ENCODE assay signal across 8 cellular contexts in genomic region chr9:74951725-74952151, GRCh38. TPM values are rescaled to one million over a fixed set of nuclear protein-coding genes. Genes with fewer than 3 reads are reported as not detected.
DNase-seq lines count a peak whose midpoint lies in the region; ATAC-seq lines count a peak whose summit lies in the region.

No MANE protein-coding gene starts in this region.

- H3K27ac Mint-ChIP-seq in stimulated activated naive CD8-positive, alpha-beta T cell treated with anti-CD3 and anti-CD28 coated beads, Interleukin-15, Interleukin-2, amounts not matched to agents 100 ng/mL and 50 ng/mL, for 24 hours, result peak overlapping the region; percentile 89

- 0% methylated on average over 30 of the region's 30 CpGs for WGBS in esophagus, 2 donors

- peak overlapping the region; percentile 96 for H3K4me3 Mint-ChIP-seq in stimulated activated naive CD8-positive, alpha-beta T cell treated with anti-CD3 and anti-CD28 coated beads, Interleukin-15, Interleukin-2, amounts not matched to agents 100 ng/mL and 50 ng/mL, for 24 hours

- H3K36me3 Mint-ChIP-seq in stimulated activated naive CD8-positive, alpha-beta T cell treated with anti-CD3 and anti-CD28 coated beads, Interleukin-15, Interleukin-2, amounts not matched to agents 100 ng/mL and 50 ng/mL, for 24 hours (ENCODE audit: low read depth), result peaks cover 17% of the 10 kb centered on the region

- no peaks in the 10 kb centered on the region for H3K27me3 Mint-ChIP-seq in stimulated activated naive CD8-positive, alpha-beta T cell treated with anti-CD3 and anti-CD28 coated beads, Interleukin-15, Interleukin-2, amounts not matched to agents 100 ng/mL and 50 ng/mL, for 24 hours

- H3K27ac ChIP-seq in esophagus (ENCODE audit: low read depth in 2 of 2, low read length in 1 of 2) (peak overlapping the region; percentile 97 to 98), muscle layer of duodenum (ENCODE audit: low read length) (peak overlapping the region; percentile 92)

- peaks cover 28% of the 10 kb centered on the region for H3K4me1 Mint-ChIP-seq in stimulated activated naive CD8-positive, alpha-beta T cell treated with anti-CD3 and anti-CD28 coated beads, Interleukin-15, Interleukin-2, amounts not matched to agents 100 ng/mL and 50 ng/mL, for 24 hours (ENCODE audit: low read depth)

- ATAC-seq in HG02938 (IDR thresholded peaks at IDR 0.05; ENCODE audit: unreplicated experiment), result peak; percentile 33

- H3K36me3 ChIP-seq in esophagus (ENCODE audit: control insufficient read depth in 2 of 2, insufficient read depth in 2 of 2, low read length in 1 of 2), result no peaks in the 10 kb centered on the region
- no peaks in the 10 kb centered on the region for H3K36me3 ChIP-seq in muscle layer of duodenum (ENCODE audit: control insufficient read depth in 1 of 2, insufficient read depth in 2 of 2, low read length in 2 of 2)

- no peaks in the 10 kb centered on the region for H3K4me1 ChIP-seq in esophagus (ENCODE audit: control insufficient read depth in 2 of 2, insufficient read depth in 2 of 2, low read length in 1 of 2)
- no peaks in the 10 kb centered on the region for H3K4me1 ChIP-seq in muscle layer of duodenum (ENCODE audit: control insufficient read depth in 1 of 2, insufficient read depth in 2 of 2, low read length in 2 of 2)

- no peaks in the 10 kb centered on the region for H3K27me3 ChIP-seq in esophagus (ENCODE audit: control insufficient read depth in 1 of 2, insufficient read depth in 2 of 2, low read length in 2 of 2)
- H3K27me3 ChIP-seq in muscle layer of duodenum (ENCODE audit: low read depth, low read length), result no peaks in the 10 kb centered on the region

- DNase-seq in NCI-H1417 (lab: John Stamatoyannopoulos, UW) (peak; percentile 36 to 84 (median 81)), NCI-H1417 treated with DMSO at 0.1 percent for 48 hours (lab: John Stamatoyannopoulos, UW) (no peak), NCI-H526 (lab: John Stamatoyannopoulos, UW) (peak; percentile 26 to 59), activated T-cell treated with anti-CD3 and anti-CD28 coated beads for 48 hours (ENCODE audit: low read depth) (peak; percentile 42)

- no peaks in the 10 kb centered on the region for H3K9me3 Mint-ChIP-seq in stimulated activated naive CD8-positive, alpha-beta T cell treated with anti-CD3 and anti-CD28 coated beads, Interleukin-15, Interleukin-2, amounts not matched to agents 100 ng/mL and 50 ng/mL, for 24 hours

- H3K9me3 ChIP-seq in esophagus (ENCODE audit: control insufficient read depth in 2 of 2, insufficient read depth in 1 of 2, low read depth in 1 of 2, low read length in 1 of 2), result no peaks in the 10 kb centered on the region
- H3K9me3 ChIP-seq in muscle layer of duodenum (ENCODE audit: control insufficient read depth in 1 of 2, low read length in 2 of 2), result no peaks in the 10 kb centered on the region

- peak overlapping the region; percentile 94 for H3K4me3 ChIP-seq in esophagus (ENCODE audit: low read depth in 1 of 2, low read length in 2 of 2)
- H3K4me3 ChIP-seq in muscle layer of duodenum (ENCODE audit: low read depth in 1 of 2, low read length in 2 of 2), result peak overlapping the region; percentile 78 to 92

RNA-seq across cellular contexts. Expression of gene C9orf40, which starts 1.0 kb away (rescaled TPM):
- polyA plus RNA-seq in esophagus, result 1 to 10 TPM; 2.8 to 3.7 TPM
